In genomic region chr7:158733762-158734494, GRCh38 we compare ENCODE assay signal across 1 cellular context.
TF ChIP-seq lines count a peak whose summit lies in the region.

No MANE protein-coding gene starts in this region.

TF ChIP-seq in GM23338, 12 proteins besides CTCF, POLR2A, EP300 and RAD21 (continued from another document):
- no peak for TF ChIP-seq REST (IDR thresholded peaks at IDR 0.05; ENCODE audit: unreplicated experiment)
- no peak for TF ChIP-seq ZNF462 (CRISPR knock-in tag; IDR thresholded peaks at IDR 0.05)
